Comparison of ENCODE assay signal across 6 cellular contexts in the genomic region with DNA sequence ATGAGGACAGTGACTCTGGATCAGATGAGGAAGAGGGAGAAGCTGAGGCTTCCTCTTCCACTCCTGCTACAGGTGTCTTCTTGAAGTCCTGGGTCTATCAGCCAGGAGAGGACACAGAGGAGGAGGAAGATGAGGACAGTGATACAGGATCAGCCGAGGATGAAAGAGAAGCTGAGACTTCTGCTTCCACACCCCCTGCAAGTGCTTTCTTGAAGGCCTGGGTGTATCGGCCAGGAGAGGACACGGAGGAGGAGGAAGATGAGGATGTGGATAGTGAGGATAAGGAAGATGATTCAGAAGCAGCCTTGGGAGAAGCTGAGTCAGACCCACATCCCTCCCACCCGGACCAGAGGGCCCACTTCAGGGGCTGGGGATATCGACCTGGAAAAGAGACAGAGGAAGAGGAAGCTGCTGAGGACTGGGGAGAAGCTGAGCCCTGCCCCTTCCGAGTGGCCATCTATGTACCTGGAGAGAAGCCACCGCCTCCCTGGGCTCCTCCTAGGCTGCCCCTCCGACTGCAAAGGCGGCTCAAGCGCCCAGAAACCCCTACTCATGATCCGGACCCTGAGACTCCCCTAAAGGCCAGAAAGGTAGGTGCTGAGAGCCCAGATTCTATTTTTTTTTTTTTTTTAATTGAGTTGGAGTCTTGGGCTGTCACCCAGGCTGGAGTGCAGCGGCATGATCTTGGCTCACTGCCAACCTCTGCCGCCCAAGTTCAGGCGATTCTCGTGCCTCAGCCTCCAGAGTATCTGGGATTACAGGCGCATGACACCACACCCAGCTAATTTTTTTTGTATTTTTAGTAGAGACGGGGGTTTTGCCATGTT.
DNase-seq lines count a peak whose midpoint lies in the region; TF ChIP-seq lines count a peak whose summit lies in the region.

No MANE protein-coding gene starts in this region.

- H3K27me3 Mint-ChIP-seq in nephron (ENCODE audit: low read depth) = peaks cover 3% of the 10 kb centered on the region

- H3K4me1 Mint-ChIP-seq in nephron = peaks cover 43% of the 10 kb centered on the region

- DNase-seq in AG09309 (ENCODE audit: low read depth) (no peak), brain microvascular endothelial cell (peak; percentile 51), middle frontal gyrus (ENCODE audit: extremely low spot score, low spot score) (no peak), HuH-7.5 (ENCODE audit: low spot score) (no peak)

- H3K36me3 Mint-ChIP-seq in nephron (ENCODE audit: low read depth) = peaks cover 51% of the 10 kb centered on the region

- H3K36me3 ChIP-seq in HUES6 (ENCODE audit: control insufficient read depth, insufficient read depth, low read length) (peaks cover 43% of the 10 kb centered on the region), brain microvascular endothelial cell (replicated peaks) (peaks cover 53% of the 10 kb centered on the region)

- peak overlapping the region; percentile 54 to 99 (median 98) for H3K27ac Mint-ChIP-seq in nephron

- no peaks in the 10 kb centered on the region for H3K9me3 Mint-ChIP-seq in nephron

- no peaks in the 10 kb centered on the region for H3K27me3 ChIP-seq in HUES6 (ENCODE audit: control insufficient read depth, insufficient read depth, low read length)
- no peaks in the 10 kb centered on the region for H3K27me3 ChIP-seq in brain microvascular endothelial cell (replicated peaks)

- TF ChIP-seq CTCF in AG09309 (IDR thresholded peaks at IDR 0.05; ENCODE audit: control insufficient read depth, insufficient read depth, low read depth, low read length, missing control alignments) (no peak), brain microvascular endothelial cell (IDR thresholded peaks at IDR 0.05; ENCODE audit: low read depth, low read length, missing control alignments) (no peak), nephron (IDR thresholded peaks at IDR 0.05; ENCODE audit: unreplicated experiment in 3 of 3) (no peak)

- peak overlapping the region; percentile 97 for H3K4me3 ChIP-seq in AG09309 (ENCODE audit: control insufficient read depth, low read depth, low read length)
- H3K4me3 ChIP-seq in HUES6 (ENCODE audit: low read depth, low read length) = peak overlapping the region; percentile 89
- H3K4me3 ChIP-seq in brain microvascular endothelial cell (ENCODE audit: low read depth, low read length) = peak overlapping the region; percentile 100

- in situ Hi-C loops in brain microvascular endothelial cell (cut with HindIII; ENCODE audit: low pct_ligation_motif_present, low sequenced_read_pairs) = no loop called here

- H3K9ac ChIP-seq in HUES6 (ENCODE audit: low read length) = peak overlapping the region; percentile 4

- no peaks in the 10 kb centered on the region for H3K9me3 ChIP-seq in HUES6 (ENCODE audit: control insufficient read depth, insufficient read depth, low read depth, low read length)

- H3K27ac ChIP-seq in HUES6 (ENCODE audit: low read depth, low read length) (no peak overlapping the region), brain microvascular endothelial cell (peak overlapping the region; percentile 100)

- peak overlapping the region; percentile 99 to 100 (median 99) for H3K4me3 Mint-ChIP-seq in nephron

- peaks cover 15% of the 10 kb centered on the region; the same call in 1 of the 2 replicates for H3K4me1 ChIP-seq in HUES6 (ENCODE audit: control insufficient read depth, insufficient read depth, low read length)
